Comparison of ENCODE assay signal across 20 cellular contexts in the genomic region with DNA sequence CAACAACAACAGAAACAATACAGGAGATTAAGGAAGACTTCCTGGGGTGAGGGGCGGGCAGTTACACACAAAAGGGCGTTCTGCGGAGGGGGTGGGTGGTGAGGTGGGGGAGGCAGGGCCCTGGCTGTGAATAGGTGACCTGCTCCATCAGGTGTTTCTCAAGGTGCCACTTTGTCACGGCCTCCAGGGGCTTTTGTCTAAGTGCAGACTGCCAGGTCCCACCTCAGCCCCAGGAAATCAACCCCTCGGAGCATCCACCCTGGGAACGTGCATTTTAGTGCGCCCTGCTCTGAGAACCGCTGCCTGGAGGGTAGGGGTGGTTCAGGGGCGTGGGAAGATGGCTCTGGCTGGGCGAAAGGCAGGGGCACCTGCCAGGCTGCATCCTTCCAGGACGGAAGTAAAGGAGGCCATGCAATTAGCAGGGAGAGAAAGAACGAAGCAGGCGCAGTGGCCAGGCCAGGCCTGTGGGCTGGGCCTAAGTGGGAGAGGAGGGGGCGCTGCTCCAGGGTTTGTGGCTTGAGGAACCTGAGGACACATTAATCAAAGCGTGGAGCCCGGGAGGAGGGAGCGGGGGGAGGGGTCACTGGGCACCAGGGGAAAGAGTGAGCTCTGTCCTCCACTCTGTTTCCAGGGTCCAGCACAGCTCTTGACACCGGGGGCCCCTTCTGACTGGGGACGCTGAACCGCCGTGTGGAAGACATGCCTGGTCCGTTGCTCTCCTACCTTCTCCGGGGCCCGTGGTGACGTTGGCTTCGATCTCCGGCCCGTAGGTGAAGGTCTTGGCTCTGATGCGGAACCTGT. TPM values are rescaled to one million over a fixed set of nuclear protein-coding genes. Genes with fewer than 3 reads are reported as not detected.
DNase-seq lines count a peak whose midpoint lies in the region; ATAC-seq and TF ChIP-seq lines count a peak whose summit lies in the region.
"Had no signal": no experiment of that assay in that cellular context is flagged by ENCODE, and none has a peak within 500 bp of the region (broad histone marks: within the 10 kb centered on the region; RNA-seq: fewer than 3 reads in every experiment).

No MANE protein-coding gene starts in this region.

- H2AK5ac ChIP-seq in trophoblast cell (ENCODE audit: low read length), result peak overlapping the region; percentile 9

- H3K9ac ChIP-seq in trophoblast cell (ENCODE audit: low read length) (no peak overlapping the region), smooth muscle cell (ENCODE audit: low read depth) (no peak overlapping the region)
- H3K9ac ChIP-seq: BLaER1 treated with 17β-estradiol and CSF1 and Interleukin-3, amounts not matched to agents 10 nM and 100 nM had no signal

- H4K12ac ChIP-seq in trophoblast cell (ENCODE audit: low read depth, low read length), result no peak overlapping the region

- H3K9me3 ChIP-seq in iPS-18c (ENCODE audit: control insufficient read depth, insufficient read depth, low read length), result no peaks in the 10 kb centered on the region
- H3K9me3 ChIP-seq in trophoblast cell (ENCODE audit: insufficient read depth, low read depth, low read length), result no peaks in the 10 kb centered on the region
- no peaks in the 10 kb centered on the region for H3K9me3 ChIP-seq in smooth muscle cell (replicated peaks; ENCODE audit: low read depth)
- H3K9me3 ChIP-seq: A549; BLaER1 treated with 17β-estradiol and CSF1 and Interleukin-3, amounts not matched to agents 10 nM and 100 nM had no signal

- H3K79me1 ChIP-seq in trophoblast cell (ENCODE audit: low read length), result peaks cover 2% of the 10 kb centered on the region

- H3K4me1 ChIP-seq in trophoblast cell (ENCODE audit: control insufficient read depth in 1 of 2, insufficient read depth in 2 of 2, low read length in 2 of 2) (peaks cover 16 to 18% of the 10 kb centered on the region in 2 experiments), smooth muscle cell (ENCODE audit: low read depth) (peaks cover 23% of the 10 kb centered on the region)

- H3K79me2 ChIP-seq in trophoblast cell (ENCODE audit: control insufficient read depth, insufficient read depth, low read length, poor library complexity), result no peaks in the 10 kb centered on the region
- no peaks in the 10 kb centered on the region for H3K79me2 ChIP-seq in smooth muscle cell (ENCODE audit: low read depth)

- DNase-seq in NCI-H82 (lab: John Stamatoyannopoulos, UW) (peak; percentile 20), NCI-H82 treated with DMSO at 0.1 percent for 48 hours (lab: John Stamatoyannopoulos, UW; ENCODE audit: unreplicated experiment) (no peak), SK-N-DZ (ENCODE audit: low spot score) (peak; percentile 74), trophoblast cell (no peak), GM10266 (ENCODE audit: extremely low spot score) (no peak), smooth muscle cell (lab: John Stamatoyannopoulos, UW; ENCODE audit: unreplicated experiment) (no peak)
- DNase-seq: amniotic stem cell; central memory CD4-positive, alpha-beta T cell; effector CD8-positive, alpha-beta T cell; KBM-7; naive thymus-derived CD8-positive, alpha-beta T cell; NCI-H2029 treated with DMSO at 0.1 percent for 48 hours; NCI-H526 treated with DMSO at 0.1 percent for 48 hours; SHP77 treated with DMSO at 0.1 percent for 48 hours; T-cell had no signal

- H3K27ac ChIP-seq in trophoblast cell (ENCODE audit: low read depth, low read length) (no peak overlapping the region), smooth muscle cell (ENCODE audit: low read depth) (no peak overlapping the region)
- H3K27ac ChIP-seq: BLaER1 treated with 17β-estradiol and CSF1 and Interleukin-3, amounts not matched to agents 10 nM and 100 nM; HL-60 had no signal

- no peak for ATAC-seq in GM21390 (IDR thresholded peaks at IDR 0.05; ENCODE audit: unreplicated experiment)
- ATAC-seq: naive thymus-derived CD8-positive, alpha-beta T cell; T-cell had no signal

- no peaks in the 10 kb centered on the region for H4K20me1 ChIP-seq in smooth muscle cell (ENCODE audit: low read depth)

- no peaks in the 10 kb centered on the region for H3F3A ChIP-seq in smooth muscle cell (ENCODE audit: low read depth)

- H3K36me3 ChIP-seq in trophoblast cell (ENCODE audit: control insufficient read depth in 1 of 2, insufficient read depth in 2 of 2, low read length in 2 of 2), result no peaks in the 10 kb centered on the region
- no peaks in the 10 kb centered on the region for H3K36me3 ChIP-seq in smooth muscle cell (ENCODE audit: low read depth)

- H3K27me3 ChIP-seq in trophoblast cell (ENCODE audit: insufficient read depth, low read length), result no peaks in the 10 kb centered on the region
- no peaks in the 10 kb centered on the region for H3K27me3 ChIP-seq in smooth muscle cell (ENCODE audit: low read depth)

- no peak overlapping the region for H3K4me2 ChIP-seq in trophoblast cell (ENCODE audit: low read length)
- no peak overlapping the region for H3K4me2 ChIP-seq in smooth muscle cell
- H3K4me2 ChIP-seq: A549; BLaER1 treated with 17β-estradiol and CSF1 and Interleukin-3, amounts not matched to agents 10 nM and 100 nM had no signal

- H2BK120ac ChIP-seq in trophoblast cell (ENCODE audit: insufficient read depth, low read length, poor library complexity), result no peak overlapping the region

- no peak overlapping the region for H4K8ac ChIP-seq in trophoblast cell (ENCODE audit: low read depth, low read length)

- peak overlapping the region; percentile 39 for H4K91ac ChIP-seq in trophoblast cell (ENCODE audit: low read depth, low read length)

- H3K23ac ChIP-seq in trophoblast cell (ENCODE audit: low read length), result no peak overlapping the region

- peak overlapping the region; percentile 15; the same call in 1 of the 2 replicates for H3K4me3 ChIP-seq in iPS-18c (ENCODE audit: insufficient read depth, low read depth, low read length)
- H3K4me3 ChIP-seq in trophoblast cell (ENCODE audit: low read depth, low read length), result no peak overlapping the region
- no peak overlapping the region for H3K4me3 ChIP-seq in smooth muscle cell
- H3K4me3 ChIP-seq: A549; BLaER1 treated with 17β-estradiol and CSF1 and Interleukin-3, amounts not matched to agents 10 nM and 100 nM had no signal

- H2AFZ ChIP-seq in trophoblast cell (ENCODE audit: insufficient read depth, low read length, poor library complexity) (no peak overlapping the region), smooth muscle cell (ENCODE audit: low read depth) (no peak overlapping the region)

- no CpG with 5 or more reads among the region's 29 CpGs for WGBS in trophoblast cell (ENCODE audit: extremely low coverage, insufficient coverage, insufficient read length)
- WGBS in smooth muscle cell (ENCODE audit: low lambda C conversion rate), result 63% methylated on average over 29 of the region's 29 CpGs

- TF ChIP-seq CTCF in GM10266 (IDR thresholded peaks at IDR 0.05; ENCODE audit: control insufficient read depth, insufficient read depth, low read depth, missing control alignments) (no peak), smooth muscle cell (IDR thresholded peaks at IDR 0.05; ENCODE audit: borderline replicate concordance, insufficient read depth, poor library complexity, severe bottlenecking) (no peak)

- H3K14ac ChIP-seq in trophoblast cell (ENCODE audit: low read length), result no peak overlapping the region

- H2BK12ac ChIP-seq in trophoblast cell (ENCODE audit: low read length), result peak overlapping the region; percentile 42

- no peak overlapping the region for H3K4ac ChIP-seq in trophoblast cell (ENCODE audit: low read depth, low read length)

- no peak overlapping the region for H2BK5ac ChIP-seq in trophoblast cell (ENCODE audit: low read depth, low read length, poor library complexity)

- peak overlapping the region; percentile 55 for H3K18ac ChIP-seq in trophoblast cell (ENCODE audit: low read length)

RNA-seq across cellular contexts. Expression of a gene that starts 49.4 kb away (rescaled TPM):
- 54.4 and 60.4 TPM in 2 replicates for polyA plus RNA-seq in SK-N-DZ (2014; cell fraction: cytosol; rRNA removed)
- polyA plus RNA-seq in SK-N-DZ (2014; cell fraction: nucleus; rRNA removed), result 19.4 and 26.2 TPM in 2 replicates
- 31.8 and 33.8 TPM in 2 replicates for polyA plus RNA-seq in trophoblast cell (2013)
- total RNA-seq in smooth muscle cell, result 13.4 and 15.1 TPM in 2 replicates
- 21.2 and 21.4 TPM in 2 replicates for polyA plus RNA-seq in smooth muscle cell

Comparison
In these comparisons a context has a peak if more than half of its experiments do, and no peak if none do; other contexts are left out.
1. DNase-seq: peak in NCI-H82 (single experiment) and SK-N-DZ (single experiment); none in NCI-H82 treated with DMSO at 0.1 percent for 48 hours (single experiment), trophoblast cell (0 of 2), GM10266 (single experiment) and smooth muscle cell (single experiment).